In genomic region chr10:13270877-13271551, GRCh38 we compare ENCODE assay signal across 11 cellular contexts. TPM values are rescaled to one million over a fixed set of nuclear protein-coding genes. Genes with fewer than 3 reads are reported as not detected.
DNase-seq lines count a peak whose midpoint lies in the region; TF ChIP-seq lines count a peak whose summit lies in the region.
"Had no signal": no experiment of that assay in that cellular context is flagged by ENCODE, and none has a peak within 500 bp of the region (broad histone marks: within the 10 kb centered on the region; RNA-seq: fewer than 3 reads in every experiment).

No MANE protein-coding gene starts in this region.

- H3K9me3 ChIP-seq in Loucy (ENCODE audit: insufficient read depth, low read depth, low read length) (no peaks in the 10 kb centered on the region), neural progenitor cell (ENCODE audit: low read depth) (no peaks in the 10 kb centered on the region)
- H3K9me3 ChIP-seq: Caco-2 had no signal

- H3K27me3 ChIP-seq in Loucy (ENCODE audit: insufficient read depth, low read length, poor library complexity, severe bottlenecking) (no peaks in the 10 kb centered on the region), neural progenitor cell (no peaks in the 10 kb centered on the region)

- H3K36me3 ChIP-seq in Loucy (ENCODE audit: insufficient read depth, low read length) (no peaks in the 10 kb centered on the region), neural progenitor cell (no peaks in the 10 kb centered on the region)

- no peaks in the 10 kb centered on the region for H4K20me1 ChIP-seq in Loucy (ENCODE audit: insufficient read depth, low read length, poor library complexity, severe bottlenecking)
- H4K20me1 ChIP-seq in neural progenitor cell (ENCODE audit: low read depth): no peaks in the 10 kb centered on the region

- H3K9me3 Mint-ChIP-seq in chondrocyte (ENCODE audit: low read depth) (peaks cover 2% of the 10 kb centered on the region), neural progenitor cell (peaks cover 2% of the 10 kb centered on the region)
- H3K9me3 Mint-ChIP-seq: naive thymus-derived CD4-positive, alpha-beta T cell had no signal

- peak overlapping the region; percentile 78; the same call in 1 of the 2 replicates for H2AFZ ChIP-seq in Loucy (ENCODE audit: low read length)
- H2AFZ ChIP-seq in neural progenitor cell (replicated peaks): peak overlapping the region; percentile 63

- H3K27ac Mint-ChIP-seq in chondrocyte (ENCODE audit: unreplicated experiment) (peak overlapping the region; percentile 55), neural progenitor cell (peak overlapping the region; percentile 92)

- peaks cover 1% of the 10 kb centered on the region for H3K27me3 Mint-ChIP-seq in chondrocyte (ENCODE audit: low read depth)
- peaks cover 7% of the 10 kb centered on the region for H3K27me3 Mint-ChIP-seq in neural progenitor cell (ENCODE audit: insufficient read depth, low read depth)

- H3K4me3 ChIP-seq in Loucy (ENCODE audit: low read length, poor library complexity, severe bottlenecking) (no peak overlapping the region), neural progenitor cell (no peak overlapping the region)

- no peak overlapping the region for H3K4me2 ChIP-seq in Loucy (ENCODE audit: low read depth, low read length, poor library complexity, severe bottlenecking)
- H3K4me2 ChIP-seq in neural progenitor cell: peak overlapping the region; percentile 22

- no peaks in the 10 kb centered on the region for H3K9me2 ChIP-seq in Loucy (replicated peaks; ENCODE audit: low read depth, low read length)

- H3K9ac ChIP-seq in Loucy (ENCODE audit: low read depth, low read length, poor library complexity, severe bottlenecking) (no peak overlapping the region), neural progenitor cell (no peak overlapping the region)

- H3K4me1 ChIP-seq in Loucy (ENCODE audit: insufficient read depth, low read length, poor library complexity, severe bottlenecking) (peaks cover 5% of the 10 kb centered on the region), neural progenitor cell (peaks cover 22% of the 10 kb centered on the region)
- H3K4me1 ChIP-seq: Caco-2 had no signal

- no peaks in the 10 kb centered on the region for H3K36me3 Mint-ChIP-seq in chondrocyte (ENCODE audit: low read depth)
- no peaks in the 10 kb centered on the region for H3K36me3 Mint-ChIP-seq in neural progenitor cell

- H3F3A ChIP-seq in Loucy (ENCODE audit: low read depth) (no peaks in the 10 kb centered on the region), neural progenitor cell (ENCODE audit: low read depth) (peaks cover 26% of the 10 kb centered on the region)

- no peak overlapping the region for H3K4me3 Mint-ChIP-seq in chondrocyte (ENCODE audit: unreplicated experiment)
- no peak overlapping the region for H3K4me3 Mint-ChIP-seq in neural progenitor cell
- H3K4me3 Mint-ChIP-seq: naive thymus-derived CD4-positive, alpha-beta T cell had no signal

- no peak overlapping the region for H3K27ac ChIP-seq in neural progenitor cell

- peaks cover 15% of the 10 kb centered on the region for H3K4me1 Mint-ChIP-seq in chondrocyte (ENCODE audit: low read depth)
- peaks cover 36% of the 10 kb centered on the region for H3K4me1 Mint-ChIP-seq in neural progenitor cell

- H3K79me2 ChIP-seq in Loucy (ENCODE audit: insufficient read depth, low read length): no peaks in the 10 kb centered on the region
- no peaks in the 10 kb centered on the region for H3K79me2 ChIP-seq in neural progenitor cell (ENCODE audit: low read depth)

- DNase-seq in Daoy (ENCODE audit: low read depth) (peak; percentile 41), chondrocyte (ENCODE audit: low spot score) (no peak), neural progenitor cell (ENCODE audit: low spot score) (no peak), NCI-H1694 (lab: John Stamatoyannopoulos, UW) (no peak), NCI-H526 treated with DMSO at 0.1 percent for 48 hours (lab: John Stamatoyannopoulos, UW) (no peak), AML-193 (lab: John Stamatoyannopoulos, UW) (no peak), NCI-H2029 treated with DMSO at 0.1 percent for 48 hours (lab: John Stamatoyannopoulos, UW) (no peak)

- no peak for TF ChIP-seq CTCF in Loucy (conservative IDR thresholded peaks at IDR 0.05; ENCODE audit: low read length)
- TF ChIP-seq CTCF in chondrocyte (IDR thresholded peaks at IDR 0.05): no peak
- TF ChIP-seq CTCF in neural progenitor cell (IDR thresholded peaks at IDR 0.05): no peak

RNA-seq across cellular contexts. Expression of gene PHYH, which starts 28.9 kb away (rescaled TPM):
- total RNA-seq in Daoy (2014; rRNA removed; shearing (Covaris generic)): 1.7 and 2.0 TPM in 2 replicates
- total RNA-seq in chondrocyte (24.9 to 31.5 TPM (median 26.0 TPM) in 3 replicates), neural progenitor cell (ENCODE audit: low replicate concordance) (14.6 and 22.2 TPM in 2 replicates)

RNA-seq across cellular contexts. Expression of gene UCMA, which starts 36.8 kb away (rescaled TPM):
- total RNA-seq in Daoy (2014; rRNA removed; shearing (Covaris generic)): not detected in 2 replicates
- total RNA-seq in chondrocyte (not detected in 3 replicates), neural progenitor cell (ENCODE audit: low replicate concordance) (not detected in 2 replicates)
- total RNA-seq: Caco-2; naive thymus-derived CD4-positive, alpha-beta T cell; NCI-H460 had no signal
